In the genomic region with DNA sequence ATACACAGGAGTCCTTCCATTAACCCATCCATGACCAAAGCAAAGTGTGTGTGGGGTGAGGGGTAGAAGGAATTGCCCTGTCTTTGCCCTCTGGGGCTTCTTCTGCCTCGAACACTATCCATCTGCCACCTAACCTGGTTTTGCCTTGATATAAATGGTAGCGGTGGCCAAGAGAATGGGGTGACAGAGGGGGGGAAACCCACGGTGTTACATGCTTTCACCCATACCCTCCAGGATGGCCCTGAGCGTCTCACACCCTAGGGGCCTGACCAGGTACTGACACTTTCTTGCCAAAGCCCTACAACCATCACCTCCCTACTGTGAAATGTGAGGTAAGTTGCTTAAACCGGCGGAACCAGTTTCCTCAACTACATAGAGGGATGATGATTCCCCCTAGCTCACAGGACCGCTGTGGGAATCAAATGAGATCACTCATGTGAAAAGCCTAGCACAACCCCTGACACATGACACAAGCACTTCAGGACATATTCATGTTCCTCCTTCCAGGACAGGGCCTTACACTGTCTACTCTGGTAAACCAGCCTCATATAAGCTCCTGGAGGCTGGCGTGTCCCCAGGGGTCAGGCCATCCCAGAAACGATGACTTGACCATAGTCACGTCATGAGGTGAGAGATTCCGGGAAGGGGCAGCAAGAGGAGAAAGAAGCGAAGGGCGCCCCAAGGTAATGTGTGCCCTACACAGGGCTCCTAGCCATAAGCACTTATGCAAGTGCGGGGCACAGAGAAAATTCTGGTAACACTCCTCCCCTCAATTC, we compare ENCODE assay signal across 8 cellular contexts. TPM values are rescaled to one million over a fixed set of nuclear protein-coding genes. Genes with fewer than 3 reads are reported as not detected.
DNase-seq lines count a peak whose midpoint lies in the region; ATAC-seq and TF ChIP-seq lines count a peak whose summit lies in the region.

No MANE protein-coding gene starts in this region.

- H3K9me2 ChIP-seq in Karpas-422 (replicated peaks; ENCODE audit: insufficient read depth, low read length) = no peaks in the 10 kb centered on the region

- H3K36me3 ChIP-seq in Karpas-422 (ENCODE audit: insufficient read depth, low read length) = no peaks in the 10 kb centered on the region

- no peak overlapping the region for H2AFZ ChIP-seq in Karpas-422 (ENCODE audit: low read length)

- peaks cover 28% of the 10 kb centered on the region for H3K4me1 ChIP-seq in Karpas-422 (ENCODE audit: low read length)

- H4K20me1 ChIP-seq in Karpas-422 (ENCODE audit: insufficient read depth, low read depth, low read length) = no peaks in the 10 kb centered on the region

- H3K27me3 ChIP-seq in Karpas-422 (ENCODE audit: low read length) = no peaks in the 10 kb centered on the region

- H3K79me2 ChIP-seq in Karpas-422 (ENCODE audit: low read length) = no peaks in the 10 kb centered on the region

- H3K4me3 ChIP-seq in Karpas-422 (ENCODE audit: low read length) (peak overlapping the region; percentile 67), cardiac fibroblast (replicated peaks in 1 of 2; ENCODE audit: low read depth in 2 of 2, low read length in 2 of 2) (peak overlapping the region in 1 of 2 donors; percentile 56)

- no peaks in the 10 kb centered on the region for H3K9me3 ChIP-seq in Karpas-422 (ENCODE audit: low read length)

- TF ChIP-seq CTCF in cardiac fibroblast (IDR thresholded peaks at IDR 0.05; ENCODE audit: low read depth, low read length) = peak; percentile 21

- H3K9ac ChIP-seq in Karpas-422 (ENCODE audit: low read length) = peak overlapping the region; percentile 76

- peak; percentile 45 for DNase-seq in EL
- DNase-seq in Karpas-422 = peak; percentile 93
- peak; percentile 60 for DNase-seq in SW480 (ENCODE audit: low spot score)
- DNase-seq in cardiac fibroblast (ENCODE audit: low read depth in 2 of 2) = peak; percentile 20 to 57
- peak; percentile 98 for DNase-seq in kidney tubule cell (ENCODE audit: low spot score)
- peak; percentile 54 for DNase-seq in stimulated activated CD4-positive, alpha-beta T cell treated with anti-CD3 and anti-CD28 coated beads, Interleukin-4, amount 100 ng/mL, for 1 hour
- no peak for DNase-seq in AG08395 (ENCODE audit: low spot score)

- peak; percentile 41 for ATAC-seq in GM21526 (IDR thresholded peaks at IDR 0.05; ENCODE audit: low FRiP score, unreplicated experiment)

- peak overlapping the region; percentile 54; the same call in 1 of the 2 replicates for H3K27ac ChIP-seq in Karpas-422 (ENCODE audit: low read length)

- peak overlapping the region; percentile 74 for H3K4me2 ChIP-seq in Karpas-422 (ENCODE audit: low read depth, low read length, poor library complexity, severe bottlenecking)

RNA-seq across cellular contexts. Expression of a gene that starts 49.7 kb away (rescaled TPM):
- total RNA-seq in Karpas-422 (2014; rRNA removed; shearing (Covaris generic); ENCODE audit: low replicate concordance) = 30.0 and 36.5 TPM in 2 replicates

RNA-seq across cellular contexts. Expression of a gene that starts 53.9 kb away (rescaled TPM):
- 91.7 and 128 TPM in 2 replicates for total RNA-seq in Karpas-422 (2014; rRNA removed; shearing (Covaris generic); ENCODE audit: low replicate concordance)
